In genomic region chr9:41273549-41274267, GRCh38 we compare ENCODE assay signal across 8 cellular contexts.
DNase-seq lines count a peak whose midpoint lies in the region; ATAC-seq and TF ChIP-seq lines count a peak whose summit lies in the region.
"Not testable (repeated sequence)": the region's sequence is repeated elsewhere in the genome, so short reads cannot be mapped to it uniquely, and the experiment has no call there.

No MANE protein-coding gene starts in this region.

- H3K27me3 Mint-ChIP-seq in CD4-positive, alpha-beta T cell: peaks cover 19% of the 10 kb centered on the region
- not testable (repeated sequence) for H3K27me3 Mint-ChIP-seq in natural killer cell (ENCODE audit: low read depth in 2 of 2)

- H3K36me3 ChIP-seq in SU-DHL-6 (ENCODE audit: low read length): not testable (repeated sequence)

- H3K4me3 ChIP-seq in SU-DHL-6 (ENCODE audit: insufficient read depth, low read length, poor library complexity, severe bottlenecking) (peak overlapping the region; percentile 42), fibroblast of villous mesenchyme (ENCODE audit: low read depth, low read length) (peak overlapping the region; percentile 54)

- not testable (repeated sequence) for H3K36me3 Mint-ChIP-seq in CD4-positive, alpha-beta T cell (ENCODE audit: low read depth); natural killer cell

- peak overlapping the region; percentile 45 for H3K4me3 Mint-ChIP-seq in CD4-positive, alpha-beta T cell
- H3K4me3 Mint-ChIP-seq in natural killer cell: peak overlapping the region; percentile 68

- not testable (repeated sequence) for H3F3A ChIP-seq in SU-DHL-6 (ENCODE audit: insufficient read depth)

- H3K9ac ChIP-seq in SU-DHL-6 (ENCODE audit: low read length): peak overlapping the region; percentile 66

- not testable (repeated sequence) for H3K4me1 Mint-ChIP-seq in CD4-positive, alpha-beta T cell (ENCODE audit: low read depth); natural killer cell

- H3K79me2 ChIP-seq in SU-DHL-6 (ENCODE audit: insufficient read depth, low read length): not testable (repeated sequence)

- ATAC-seq in CD4-positive, alpha-beta T cell (ENCODE audit: poor library complexity): peak; percentile 100
- peak; percentile 100 for ATAC-seq in GM19455 (IDR thresholded peaks at IDR 0.05; ENCODE audit: unreplicated experiment)
- peak; percentile 100 for ATAC-seq in HG03139 (IDR thresholded peaks at IDR 0.05; ENCODE audit: unreplicated experiment)
- ATAC-seq in natural killer cell: peak; percentile 98 to 100 (median 99)

- not testable (repeated sequence) for H3K9me3 Mint-ChIP-seq in CD4-positive, alpha-beta T cell; natural killer cell

- H3K27ac Mint-ChIP-seq in CD4-positive, alpha-beta T cell; natural killer cell: not testable (repeated sequence)

- H3K9me2 ChIP-seq in SU-DHL-6 (replicated peaks; ENCODE audit: insufficient read depth, low read length): not testable (repeated sequence)

- not testable (repeated sequence) for H3K9me3 ChIP-seq in CD4-positive, alpha-beta T cell (ENCODE audit: control insufficient read depth, low read length); SU-DHL-6 (ENCODE audit: insufficient read depth, low read length)

- H3K27me3 ChIP-seq in CD4-positive, alpha-beta T cell (ENCODE audit: control insufficient read depth, insufficient read depth, low read length); SU-DHL-6 (ENCODE audit: low read length): not testable (repeated sequence)

- H3K4me2 ChIP-seq in SU-DHL-6 (ENCODE audit: low read depth, low read length, poor library complexity, severe bottlenecking): peak overlapping the region; percentile 45

- not testable (repeated sequence) for H3K27ac ChIP-seq in CD4-positive, alpha-beta T cell (ENCODE audit: low read depth, low read length)
- peak overlapping the region; percentile 71 for H3K27ac ChIP-seq in SU-DHL-6 (ENCODE audit: low read depth, low read length)

- intact Hi-C loops in CD4-positive, alpha-beta T cell (cut with DNase I, micrococcal nuclease); natural killer cell (cut with micrococcal nuclease): not testable (repeated sequence)

- not testable (repeated sequence) for H4K20me1 ChIP-seq in SU-DHL-6 (ENCODE audit: low read depth, low read length)

- not testable (repeated sequence) for H2AFZ ChIP-seq in SU-DHL-6 (ENCODE audit: low read depth, low read length, severe bottlenecking)

- peak; percentile 42 to 71 (median 60) for DNase-seq in CD4-positive, alpha-beta T cell
- peak; percentile 80 for DNase-seq in activated naive CD4-positive, alpha-beta T cell treated with anti-CD3 and anti-CD28 coated beads, Interleukin-2, amount 50 U/mL, for 16 hours
- peak; percentile 51 for DNase-seq in fibroblast of villous mesenchyme (ENCODE audit: low read depth)
- not testable (repeated sequence) for DNase-seq in natural killer cell
- DNase-seq in stimulated activated CD8-positive, alpha-beta memory T cell treated with anti-CD3 and anti-CD28 coated beads, Interleukin-15, amount 100 ng/mL, for 1 hour (ENCODE audit: low read depth): peak; percentile 46

- TF ChIP-seq CTCF in CD4-positive, alpha-beta T cell (IDR thresholded peaks at IDR 0.05); SU-DHL-6 (IDR thresholded peaks at IDR 0.05; ENCODE audit: insufficient read depth, low read length, poor library complexity, severe bottlenecking); fibroblast of villous mesenchyme (IDR thresholded peaks at IDR 0.05; ENCODE audit: insufficient read depth, low read depth, low read length); natural killer cell (IDR thresholded peaks at IDR 0.05): not testable (repeated sequence)

- POLR2A ChIA-PET in CD4-positive, alpha-beta T cell (lab: Charles Lee): not testable (repeated sequence)

- CTCF ChIA-PET in CD4-positive, alpha-beta T cell (lab: Charles Lee): not testable (repeated sequence)
